Comparison of ENCODE assay signal across 3 cellular contexts in genomic region chr17:3655766-3656165, GRCh38.
TF ChIP-seq lines count a peak whose summit lies in the region.

No MANE protein-coding gene starts in this region.

TF ChIP-seq in SK-N-SH, 30 proteins besides CTCF, POLR2A, EP300 and RAD21:
- TF ChIP-seq USF1 (IDR thresholded peaks at IDR 0.05; ENCODE audit: borderline replicate concordance, low read depth) (no peak), PBX3 (IDR thresholded peaks at IDR 0.05) (peak; percentile 14; the same call in 1 of the 2 replicates), FOSL2 (IDR thresholded peaks at IDR 0.05; ENCODE audit: borderline replicate concordance, low read depth) (no peak), NFIC (IDR thresholded peaks at IDR 0.05; ENCODE audit: borderline replicate concordance) (no peak)

TF ChIP-seq in SK-N-SH treated with all-trans-retinoic acid at 6 μM for 48 hours, 23 proteins besides CTCF, POLR2A, EP300 and RAD21:
- TF ChIP-seq SNAI2 (CRISPR knock-in tag; IDR thresholded peaks at IDR 0.05) = no peak
- no peak for TF ChIP-seq ESRRG (CRISPR knock-in tag; IDR thresholded peaks at IDR 0.05)
- no peak for TF ChIP-seq TCF4 (CRISPR knock-in tag; IDR thresholded peaks at IDR 0.05; ENCODE audit: borderline replicate concordance)
- no peak for TF ChIP-seq ISL1 (CRISPR knock-in tag; IDR thresholded peaks at IDR 0.05)
- TF ChIP-seq ZNF8 (CRISPR knock-in tag; IDR thresholded peaks at IDR 0.05) = no peak
- TF ChIP-seq CSDC2 (CRISPR knock-in tag; IDR thresholded peaks at IDR 0.05) = no peak
- no peak for TF ChIP-seq ZFP30 (CRISPR knock-in tag; IDR thresholded peaks at IDR 0.05)
- TF ChIP-seq PPARA (CRISPR knock-in tag; IDR thresholded peaks at IDR 0.05; ENCODE audit: borderline replicate concordance) = no peak
- no peak for TF ChIP-seq OSR1 (CRISPR knock-in tag; IDR thresholded peaks at IDR 0.05)
- TF ChIP-seq BACH2 (CRISPR knock-in tag; IDR thresholded peaks at IDR 0.05; ENCODE audit: borderline replicate concordance) = no peak
- no peak for TF ChIP-seq ZNF565 (CRISPR knock-in tag; conservative IDR thresholded peaks at IDR 0.05; ENCODE audit: low read depth)
- TF ChIP-seq TOX (CRISPR knock-in tag; IDR thresholded peaks at IDR 0.05; ENCODE audit: borderline replicate concordance) = no peak
- no peak for TF ChIP-seq PATZ1 (CRISPR knock-in tag; IDR thresholded peaks at IDR 0.05; ENCODE audit: borderline replicate concordance)
- no peak for TF ChIP-seq POU6F1 (CRISPR knock-in tag; IDR thresholded peaks at IDR 0.05; ENCODE audit: borderline replicate concordance, low read depth)
- no peak for TF ChIP-seq ZFP3 (CRISPR knock-in tag; IDR thresholded peaks at IDR 0.05)
- no peak for TF ChIP-seq ARNTL (CRISPR knock-in tag; IDR thresholded peaks at IDR 0.05; ENCODE audit: borderline replicate concordance, low read depth)
- TF ChIP-seq RARB (CRISPR knock-in tag; IDR thresholded peaks at IDR 0.05) = no peak

TF ChIP-seq in IMR-90, 13 proteins besides CTCF, POLR2A, EP300 and RAD21:
- TF ChIP-seq BHLHE40 (IDR thresholded peaks at IDR 0.05; ENCODE audit: low read depth, low read length) (no peak), SMC3 (IDR thresholded peaks at IDR 0.05; ENCODE audit: low read depth, low read length) (no peak), CEBPB (IDR thresholded peaks at IDR 0.05; ENCODE audit: low read depth, low read length) (no peak), MXI1 (IDR thresholded peaks at IDR 0.05; ENCODE audit: borderline replicate concordance, low read depth, low read length) (no peak), FOS (IDR thresholded peaks at IDR 0.05; ENCODE audit: low read depth, low read length) (no peak), RFX5 (IDR thresholded peaks at IDR 0.05; ENCODE audit: low read depth, low read length) (no peak), MAZ (IDR thresholded peaks at IDR 0.05; ENCODE audit: borderline replicate concordance, low read depth, low read length) (no peak), CHD1 (IDR thresholded peaks at IDR 0.05; ENCODE audit: low read depth, low read length) (no peak)
- TF ChIP-seq, protein P1, sequence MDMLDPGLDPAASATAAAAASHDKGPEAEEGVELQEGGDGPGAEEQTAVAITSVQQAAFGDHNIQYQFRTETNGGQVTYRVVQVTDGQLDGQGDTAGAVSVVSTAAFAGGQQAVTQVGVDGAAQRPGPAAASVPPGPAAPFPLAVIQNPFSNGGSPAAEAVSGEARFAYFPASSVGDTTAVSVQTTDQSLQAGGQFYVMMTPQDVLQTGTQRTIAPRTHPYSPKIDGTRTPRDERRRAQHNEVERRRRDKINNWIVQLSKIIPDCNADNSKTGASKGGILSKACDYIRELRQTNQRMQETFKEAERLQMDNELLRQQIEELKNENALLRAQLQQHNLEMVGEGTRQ (IDR thresholded peaks at IDR 0.05; ENCODE audit: low read depth, low read length) = no peak
- TF ChIP-seq, protein P2, sequence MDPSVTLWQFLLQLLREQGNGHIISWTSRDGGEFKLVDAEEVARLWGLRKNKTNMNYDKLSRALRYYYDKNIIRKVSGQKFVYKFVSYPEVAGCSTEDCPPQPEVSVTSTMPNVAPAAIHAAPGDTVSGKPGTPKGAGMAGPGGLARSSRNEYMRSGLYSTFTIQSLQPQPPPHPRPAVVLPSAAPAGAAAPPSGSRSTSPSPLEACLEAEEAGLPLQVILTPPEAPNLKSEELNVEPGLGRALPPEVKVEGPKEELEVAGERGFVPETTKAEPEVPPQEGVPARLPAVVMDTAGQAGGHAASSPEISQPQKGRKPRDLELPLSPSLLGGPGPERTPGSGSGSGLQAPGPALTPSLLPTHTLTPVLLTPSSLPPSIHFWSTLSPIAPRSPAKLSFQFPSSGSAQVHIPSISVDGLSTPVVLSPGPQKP (IDR thresholded peaks at IDR 0.05; ENCODE audit: borderline replicate concordance, low read depth, low read length) = no peak
TF ChIP-seq in IMR-90: peak in this region for 0.
